ENCODE assay signal across 9 cellular contexts in the genomic region with DNA sequence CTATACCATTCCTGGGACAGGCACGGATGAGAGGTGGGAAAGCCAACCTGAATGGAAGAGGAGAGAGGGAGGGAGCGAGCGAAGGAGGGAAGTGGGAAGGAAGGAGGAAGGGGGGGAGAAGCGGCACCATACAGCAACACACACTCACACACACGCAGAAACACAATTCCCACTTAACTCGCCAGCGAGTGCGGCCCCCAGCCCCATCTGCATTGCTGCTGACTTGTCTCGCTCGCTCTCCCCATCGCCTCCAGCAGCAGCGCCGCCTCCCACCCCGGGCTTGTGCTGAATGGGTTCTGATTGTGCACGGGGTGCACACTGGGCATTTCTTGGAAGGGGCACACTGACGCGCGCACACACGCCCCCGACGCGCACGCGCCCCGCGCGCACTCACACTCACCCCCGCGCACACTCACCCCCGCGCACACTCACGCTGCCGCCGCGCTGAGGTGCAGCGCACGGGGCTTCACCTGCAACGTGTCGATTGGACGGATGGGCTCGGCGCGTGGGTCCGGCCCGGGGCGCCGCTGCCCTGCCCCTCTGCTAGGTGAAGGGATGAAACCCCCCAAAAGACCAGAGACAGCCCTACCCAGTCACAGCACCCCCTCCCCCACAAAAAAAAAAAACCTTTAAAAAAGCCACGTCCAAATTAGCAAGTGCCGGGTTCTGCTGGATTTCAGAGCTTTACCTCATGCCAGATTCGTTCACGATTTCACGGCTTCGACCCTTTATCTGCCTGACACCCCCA. TPM values are rescaled to one million over a fixed set of nuclear protein-coding genes. Genes with fewer than 3 reads are reported as not detected.
DNase-seq lines count a peak whose midpoint lies in the region; ATAC-seq, FAIRE-seq and TF ChIP-seq lines count a peak whose summit lies in the region.
"Had no signal": no experiment of that assay in that cellular context is flagged by ENCODE, and none has a peak within 500 bp of the region (broad histone marks: within the 10 kb centered on the region; RNA-seq: fewer than 3 reads in every experiment).

No MANE protein-coding gene starts in this region.

- H3K4me3 ChIP-seq in right lobe of liver: no peak overlapping the region

- peaks cover 3% of the 10 kb centered on the region for H3K9me3 Mint-ChIP-seq in progenitor cell of endocrine pancreas (ENCODE audit: low read depth)
- H3K9me3 Mint-ChIP-seq: activated T-helper 1 cell treated with anti-CD3 and anti-CD28 coated beads, Interleukin-12 subunit alpha, Interleukin-12 subunit beta, Interleukin-2, Interleukin-4 antibody, amounts not matched to agents 30 ng/mL and 10 ng/mL and 1 ng/mL, durations not matched to agents 14 hours and 24 hours and 36 hours had no signal

- H3K27ac Mint-ChIP-seq in progenitor cell of endocrine pancreas: peak overlapping the region; percentile 42
- H3K27ac Mint-ChIP-seq: activated T-helper 1 cell treated with anti-CD3 and anti-CD28 coated beads, Interleukin-12 subunit alpha, Interleukin-12 subunit beta, Interleukin-2, Interleukin-4 antibody, amounts not matched to agents 30 ng/mL and 10 ng/mL and 1 ng/mL, durations not matched to agents 14 hours and 24 hours and 36 hours had no signal

- peaks cover 0 to 3% (median 0%) of the 10 kb centered on the region in 4 donors for H3K4me1 ChIP-seq in right lobe of liver

- WGBS in right lobe of liver (ENCODE audit: insufficient coverage, low coverage, low lambda C conversion rate, missing lambda C conversion rate): under 1% methylated on average over 20 of the region's 53 CpGs

- H3K36me3 ChIP-seq in right lobe of liver: no peaks in the 10 kb centered on the region

- peak overlapping the region; percentile 79 for H3K4me3 Mint-ChIP-seq in progenitor cell of endocrine pancreas (ENCODE audit: low read depth)
- H3K4me3 Mint-ChIP-seq: activated T-helper 1 cell treated with anti-CD3 and anti-CD28 coated beads, Interleukin-12 subunit alpha, Interleukin-12 subunit beta, Interleukin-2, Interleukin-4 antibody, amounts not matched to agents 30 ng/mL and 10 ng/mL and 1 ng/mL, durations not matched to agents 14 hours and 24 hours and 36 hours had no signal

- H3K27me3 Mint-ChIP-seq in progenitor cell of endocrine pancreas: peaks cover 90% of the 10 kb centered on the region

- no peak for FAIRE-seq in GM12891 (lab: Jason Lieb, UNC)

- H3K27ac ChIP-seq in right lobe of liver: no peak overlapping the region

- H3K4me1 Mint-ChIP-seq in progenitor cell of endocrine pancreas (ENCODE audit: low read depth): peaks cover 16% of the 10 kb centered on the region

- H3K9me3 ChIP-seq in right lobe of liver: no peaks in the 10 kb centered on the region

- TF ChIP-seq CTCF in progenitor cell of endocrine pancreas (IDR thresholded peaks at IDR 0.05; ENCODE audit: unreplicated experiment): no peak
- no peak for TF ChIP-seq CTCF in right lobe of liver (IDR thresholded peaks at IDR 0.05)

- peaks cover 2% of the 10 kb centered on the region for H3K36me3 Mint-ChIP-seq in progenitor cell of endocrine pancreas (ENCODE audit: insufficient read depth)

- DNase-seq in DMS53 (lab: John Stamatoyannopoulos, UW) (peak; percentile 77), NCI-H345 treated with DMSO at 0.1 percent for 48 hours (lab: John Stamatoyannopoulos, UW; ENCODE audit: unreplicated experiment) (peak; percentile 24), left ventricle myocardium superior (peak; percentile 28), progenitor cell of endocrine pancreas (ENCODE audit: low spot score, unreplicated experiment) (peak; percentile 28), GF-D8 (lab: John Stamatoyannopoulos, UW) (no peak), GM12891 (ENCODE audit: insufficient read length, low spot score) (no peak), NCI-H2081 treated with DMSO at 0.1 percent for 48 hours (lab: John Stamatoyannopoulos, UW) (no peak), right lobe of liver (no peak)

- intact Hi-C loops in left ventricle myocardium superior (cut with micrococcal nuclease): no loop called here
- intact Hi-C loops in right lobe of liver (cut with DNase I): no loop called here

- TF ChIP-seq POLR2A in GM12891 (IDR thresholded peaks at IDR 0.05; ENCODE audit: low read depth, low read length) (no peak), right lobe of liver (IDR thresholded peaks at IDR 0.05) (no peak)

- no peak for ATAC-seq in left ventricle myocardium superior
- ATAC-seq in right lobe of liver: no peak

- peaks cover 9 to 15% of the 10 kb centered on the region in 2 donors for H3K27me3 ChIP-seq in right lobe of liver

TF ChIP-seq in GM12891, 5 proteins besides CTCF, POLR2A, EP300 and RAD21:
- TF ChIP-seq POU2F2 (IDR thresholded peaks at IDR 0.05; ENCODE audit: low read depth, low read length) (no peak), POLR2AphosphoS5 (IDR thresholded peaks at IDR 0.05; ENCODE audit: low read depth, low read length) (no peak), PAX5 (IDR thresholded peaks at IDR 0.05; ENCODE audit: insufficient read depth, low read length, severe bottlenecking) (no peak), TAF1 (IDR thresholded peaks at IDR 0.05; ENCODE audit: low read depth, low read length) (no peak), SPI1 (IDR thresholded peaks at IDR 0.05; ENCODE audit: low read depth, low read length) (no peak)

RNA-seq across cellular contexts. Expression of gene GRIN2B, which starts 0.7 kb away (rescaled TPM):
- total RNA-seq in left ventricle myocardium superior (0.17 TPM), progenitor cell of endocrine pancreas (0.07 TPM in 1 of 2 replicates, not detected in the other), right lobe of liver (not detected)
- 0.01 TPM for polyA plus RNA-seq in GM12891 (2012; ENCODE audit: low read depth, missing spikeins)
- total RNA-seq: activated T-helper 1 cell treated with anti-CD3 and anti-CD28 coated beads, Interleukin-12 subunit alpha, Interleukin-12 subunit beta, Interleukin-2, Interleukin-4 antibody, amounts not matched to agents 30 ng/mL and 10 ng/mL and 1 ng/mL, durations not matched to agents 14 hours and 24 hours and 36 hours had no signal

Comparison
In these comparisons a context has a peak if more than half of its experiments do, and no peak if none do; other contexts are left out.
1. DNase-seq: peak in DMS53 (single experiment), NCI-H345 treated with DMSO at 0.1 percent for 48 hours (single experiment), left ventricle myocardium superior (single experiment) and progenitor cell of endocrine pancreas (single experiment); none in GF-D8 (single experiment), GM12891 (single experiment), NCI-H2081 treated with DMSO at 0.1 percent for 48 hours (single experiment) and right lobe of liver (0 of 3).